1 cellular context compared by ENCODE assay signal in genomic region chr5:141084487-141084989, GRCh38.
TF ChIP-seq lines count a peak whose summit lies in the region.

No MANE protein-coding gene starts in this region.

TF ChIP-seq in H1, 55 proteins besides CTCF, POLR2A, EP300 and RAD21:
- TF ChIP-seq SRF (IDR thresholded peaks at IDR 0.05; ENCODE audit: low read depth, low read length), result no peak
- TF ChIP-seq KDM1A (IDR thresholded peaks at IDR 0.05; ENCODE audit: borderline replicate concordance, low read length), result no peak
- TF ChIP-seq E2F6 (IDR thresholded peaks at IDR 0.05), result 0 out of 2 replicates have a peak, but pooled peaks have one; percentile 38
- TF ChIP-seq TAF7 (optimal IDR thresholded peaks at IDR 0.05; ENCODE audit: borderline replicate concordance, low read depth, low read length), result no peak
- no peak for TF ChIP-seq ZNF274 (IDR thresholded peaks at IDR 0.05; ENCODE audit: borderline replicate concordance, extremely low read depth, low read length)
- no peak for TF ChIP-seq JUND (IDR thresholded peaks at IDR 0.05; ENCODE audit: low read length)
- peak; percentile 35; the same call in 1 of the 2 replicates for TF ChIP-seq POLR2AphosphoS5 (IDR thresholded peaks at IDR 0.05; ENCODE audit: low read depth, low read length)
- TF ChIP-seq HDAC6 (IDR thresholded peaks at IDR 0.05; ENCODE audit: low read depth, low read length), result no peak
- TF ChIP-seq NRF1 (IDR thresholded peaks at IDR 0.05; ENCODE audit: low read depth, low read length), result no peak
- TF ChIP-seq MAX (IDR thresholded peaks at IDR 0.05), result no peak
- TF ChIP-seq TEAD4 (IDR thresholded peaks at IDR 0.05; ENCODE audit: low read depth, low read length), result no peak
- TF ChIP-seq SIX5 (IDR thresholded peaks at IDR 0.05; ENCODE audit: low read depth, low read length), result no peak
- TF ChIP-seq EZH2 (IDR thresholded peaks at IDR 0.05; ENCODE audit: low read depth, low read length, severe bottlenecking), result no peak
- TF ChIP-seq SIRT6 (IDR thresholded peaks at IDR 0.05; ENCODE audit: low read length), result no peak
- TF ChIP-seq SP2 (IDR thresholded peaks at IDR 0.05; ENCODE audit: low read length), result no peak
- no peak for TF ChIP-seq KDM4A (IDR thresholded peaks at IDR 0.05; ENCODE audit: low read depth, low read length, severe bottlenecking)
- TF ChIP-seq CBX8 (IDR thresholded peaks at IDR 0.05; ENCODE audit: borderline replicate concordance, low read depth, low read length), result no peak
- no peak for TF ChIP-seq EGR1 (IDR thresholded peaks at IDR 0.05; ENCODE audit: borderline replicate concordance, low read depth, low read length)
- 0 out of 2 replicates have a peak, but pooled peaks have one; percentile 29 for TF ChIP-seq PHF8 (conservative IDR thresholded peaks at IDR 0.05; ENCODE audit: low read depth, low read length)
- TF ChIP-seq GTF2F1 (IDR thresholded peaks at IDR 0.05; ENCODE audit: borderline replicate concordance, low read depth, low read length), result no peak
- no peak for TF ChIP-seq BACH1 (IDR thresholded peaks at IDR 0.05; ENCODE audit: low read length)
- TF ChIP-seq TCF12 (IDR thresholded peaks at IDR 0.05; ENCODE audit: low read depth, low read length), result no peak
- peak; percentile 62 for TF ChIP-seq TBP (IDR thresholded peaks at IDR 0.05; ENCODE audit: low read depth, low read length)
- no peak for TF ChIP-seq FOSL1 (IDR thresholded peaks at IDR 0.05; ENCODE audit: insufficient read depth, low read depth, low read length)
- no peak for TF ChIP-seq GABPA (IDR thresholded peaks at IDR 0.05; ENCODE audit: borderline replicate concordance, insufficient read depth, low read length)
- no peak for TF ChIP-seq RNF2 (IDR thresholded peaks at IDR 0.05; ENCODE audit: borderline replicate concordance, low read depth, low read length, missing control alignments, poor library complexity, severe bottlenecking)
- no peak for TF ChIP-seq NANOG (IDR thresholded peaks at IDR 0.05; ENCODE audit: insufficient read depth, low read depth, low read length, poor library complexity, severe bottlenecking)
- TF ChIP-seq RFX5 (IDR thresholded peaks at IDR 0.05; ENCODE audit: borderline replicate concordance, low read depth, low read length), result no peak
- peak; percentile 77 for TF ChIP-seq TAF1 (IDR thresholded peaks at IDR 0.05; ENCODE audit: low read depth, low read length)
- TF ChIP-seq SP4 (IDR thresholded peaks at IDR 0.05; ENCODE audit: low read length), result peak; percentile 50; the same call in 1 of the 2 replicates
- TF ChIP-seq MAFK (IDR thresholded peaks at IDR 0.05; ENCODE audit: low read depth, low read length), result no peak
- TF ChIP-seq CHD7 (IDR thresholded peaks at IDR 0.05; ENCODE audit: insufficient replicate concordance, low read length), result no peak
- TF ChIP-seq USF2 (IDR thresholded peaks at IDR 0.05; ENCODE audit: low read length), result no peak
- TF ChIP-seq CBX5 (IDR thresholded peaks at IDR 0.05; ENCODE audit: low read depth, low read length), result no peak
- no peak for TF ChIP-seq KDM5A (IDR thresholded peaks at IDR 0.05; ENCODE audit: low read length)
- no peak for TF ChIP-seq JUN (IDR thresholded peaks at IDR 0.05; ENCODE audit: low read depth, low read length)
- no peak for TF ChIP-seq CHD2 (IDR thresholded peaks at IDR 0.05; ENCODE audit: low read length)
- no peak for TF ChIP-seq BCL11A (IDR thresholded peaks at IDR 0.05; ENCODE audit: low read depth in 2 of 2, low read length in 2 of 2)
- no peak for TF ChIP-seq RXRA (IDR thresholded peaks at IDR 0.05; ENCODE audit: insufficient read depth, low read depth, low read length)
- TF ChIP-seq HDAC2 (IDR thresholded peaks at IDR 0.05; ENCODE audit: borderline replicate concordance in 1 of 2, low read depth in 2 of 2, low read length in 2 of 2), result no peak
- no peak; the same call in 1 of the 2 replicates for TF ChIP-seq ATF2 (IDR thresholded peaks at IDR 0.05; ENCODE audit: low read length)
- TF ChIP-seq BRCA1 (IDR thresholded peaks at IDR 0.05; ENCODE audit: low read depth, low read length), result no peak
- peak; percentile 93 for TF ChIP-seq YY1 (IDR thresholded peaks at IDR 0.05; ENCODE audit: low read depth, low read length)
- TF ChIP-seq CHD1 (IDR thresholded peaks at IDR 0.05; ENCODE audit: low read depth, low read length), result no peak
- peak; percentile 39 for TF ChIP-seq ASH2L (IDR thresholded peaks at IDR 0.05; ENCODE audit: low read length)
- TF ChIP-seq SP1 (IDR thresholded peaks at IDR 0.05; ENCODE audit: low read depth, low read length), result no peak
- no peak for TF ChIP-seq SAP30 (IDR thresholded peaks at IDR 0.05; ENCODE audit: insufficient read depth, insufficient replicate concordance, low read length)
- no peak for TF ChIP-seq POU5F1 (IDR thresholded peaks at IDR 0.05; ENCODE audit: low read depth, low read length)
- TF ChIP-seq SIN3A (conservative IDR thresholded peaks at IDR 0.05 in 1 of 2, IDR thresholded peaks at IDR 0.05 in 1 of 2; ENCODE audit: low read depth in 1 of 2, low read length in 2 of 2), result no peak
- TF ChIP-seq SUZ12 (IDR thresholded peaks at IDR 0.05; ENCODE audit: low read length), result no peak
- TF ChIP-seq ATF3 (IDR thresholded peaks at IDR 0.05; ENCODE audit: insufficient read depth, low read depth, low read length), result no peak
